26 cellular contexts compared by ENCODE assay signal in genomic region chr17:81470270-81470943, GRCh38. TPM values are rescaled to one million over a fixed set of nuclear protein-coding genes. Genes with fewer than 3 reads are reported as not detected.
DNase-seq lines count a peak whose midpoint lies in the region; ATAC-seq and TF ChIP-seq lines count a peak whose summit lies in the region.
"Had no signal": no experiment of that assay in that cellular context is flagged by ENCODE, and none has a peak within 500 bp of the region (broad histone marks: within the 10 kb centered on the region; RNA-seq: fewer than 3 reads in every experiment).

No MANE protein-coding gene starts in this region.

- TF ChIP-seq CTCF in nephron progenitor cell (IDR thresholded peaks at IDR 0.05): no peak

- intact Hi-C loops in Right ventricle myocardium superior (cut with DNase I): loop anchor here (5.0 kb wide), 1 partner anchor 33 kb away; no protein-coding TSS in a partner anchor

- peaks cover 45% of the 10 kb centered on the region for H3K4me1 Mint-ChIP-seq in nephron progenitor cell
- H3K4me1 Mint-ChIP-seq in T-cell: no peaks in the 10 kb centered on the region
- H3K4me1 Mint-ChIP-seq: activated B cell treated with CpG ODN at 0.5 μM for 24 hours; CD4-positive, alpha-beta memory T cell; central memory CD8-positive, alpha-beta T cell had no signal

- peaks cover 19% of the 10 kb centered on the region for H3K36me3 Mint-ChIP-seq in nephron progenitor cell (ENCODE audit: low read depth)
- no peaks in the 10 kb centered on the region for H3K36me3 Mint-ChIP-seq in T-cell
- H3K36me3 Mint-ChIP-seq: activated CD4-positive, alpha-beta memory T cell treated with anti-CD3 and anti-CD28 coated beads for 36 hours; CD4-positive, alpha-beta memory T cell had no signal

- H3K9ac ChIP-seq in SK-N-MC (ENCODE audit: insufficient read length): peak overlapping the region; percentile 61

- no peak overlapping the region for H3K4me3 ChIP-seq in SK-N-MC
- H3K4me3 ChIP-seq: esophagus muscularis mucosa, gastroesophageal sphincter, HAP-1, mucosa of descending colon, thoracic aorta had no signal

- CTCF ChIA-PET in T-cell (lab: Charles Lee): no interaction called here

- H3K36me3 ChIP-seq in SK-N-MC (ENCODE audit: insufficient read depth, low read length): no peaks in the 10 kb centered on the region
- H3K36me3 ChIP-seq: HAP-1, thoracic aorta had no signal

- ATAC-seq in Right ventricle myocardium superior (ENCODE audit: poor library complexity) (peak; percentile 48), T-cell (replicated peaks in 1 of 4) (no peak), GM21390 (IDR thresholded peaks at IDR 0.05; ENCODE audit: unreplicated experiment) (no peak)
- ATAC-seq: gastroesophageal sphincter, mucosa of descending colon had no signal

- no peaks in the 10 kb centered on the region for H3K9me3 ChIP-seq in SK-N-MC (ENCODE audit: low read depth, low read length)
- H3K9me3 ChIP-seq: esophagus muscularis mucosa, gastroesophageal sphincter, HAP-1, mucosa of descending colon, neutrophil, thoracic aorta had no signal

- H3K27ac Mint-ChIP-seq in nephron progenitor cell (peak overlapping the region; percentile 92), T-cell (no peak overlapping the region)
- H3K27ac Mint-ChIP-seq: activated B cell treated with CpG ODN at 0.5 μM for 24 hours; activated CD4-positive, alpha-beta memory T cell treated with anti-CD3 and anti-CD28 coated beads for 36 hours had no signal

- POLR2A ChIA-PET in T-cell (lab: Charles Lee): no interaction called here

- H3K9me3 Mint-ChIP-seq in nephron progenitor cell (no peaks in the 10 kb centered on the region), T-cell (no peaks in the 10 kb centered on the region)
- H3K9me3 Mint-ChIP-seq: activated B cell treated with CpG ODN at 0.5 μM for 24 hours; activated CD4-positive, alpha-beta memory T cell treated with anti-CD3 and anti-CD28 coated beads for 36 hours; CD4-positive, alpha-beta memory T cell; central memory CD8-positive, alpha-beta T cell had no signal

- peak overlapping the region; percentile 99 for H3K27ac ChIP-seq in SK-N-MC
- H3K27ac ChIP-seq: thoracic aorta had no signal

- H3K27me3 Mint-ChIP-seq in nephron progenitor cell (ENCODE audit: low read depth, poor library complexity): no peaks in the 10 kb centered on the region
- H3K27me3 Mint-ChIP-seq in T-cell: no peaks in the 10 kb centered on the region
- H3K27me3 Mint-ChIP-seq: activated B cell treated with CpG ODN at 0.5 μM for 24 hours; activated CD4-positive, alpha-beta memory T cell treated with anti-CD3 and anti-CD28 coated beads for 36 hours; CD4-positive, alpha-beta memory T cell; central memory CD8-positive, alpha-beta T cell had no signal

- no peak overlapping the region for H3K4me3 Mint-ChIP-seq in nephron progenitor cell
- no peak overlapping the region for H3K4me3 Mint-ChIP-seq in T-cell
- H3K4me3 Mint-ChIP-seq: activated B cell treated with CpG ODN at 0.5 μM for 24 hours; activated CD4-positive, alpha-beta memory T cell treated with anti-CD3 and anti-CD28 coated beads for 36 hours; CD4-positive, alpha-beta memory T cell; central memory CD8-positive, alpha-beta T cell had no signal

- DNase-seq in Ammon's horn (ENCODE audit: low spot score) (peak; percentile 38), SK-N-MC (ENCODE audit: low read depth, low spot score) (no peak), Right ventricle myocardium superior (no peak), nephron progenitor cell (no peak), AG08395 (ENCODE audit: low spot score) (no peak), T-cell (no peak), SW 1271 (lab: John Stamatoyannopoulos, UW) (no peak)
- DNase-seq: activated B cell treated with CpG ODN at 0.5 μM for 24 hours; activated CD4-positive, alpha-beta memory T cell treated with anti-CD3 and anti-CD28 coated beads for 36 hours; activated effector memory CD4-positive, alpha-beta T cell treated with anti-CD3 and anti-CD28 coated beads, Interleukin-2, amount 50 U/mL, for 16 hours; amniotic stem cell; DMS79; effector CD8-positive, alpha-beta T cell; Kasumi-1; mucosa of descending colon; NCI-H1092; stimulated activated CD4-positive, alpha-beta T cell treated with anti-CD3 and anti-CD28 coated beads, Interleukin-12 subunit alpha, Interleukin-12 subunit beta, amount 100 ng/mL, for 4 hours; T1000 had no signal

RNA-seq across cellular contexts. Expression of gene ACTG1, which starts 42.2 kb away (rescaled TPM):
- total RNA-seq in Right ventricle myocardium superior: 369 TPM
- 1,000 to 10,000 TPM; 1,183 to 1,383 (median 1,262) TPM for total RNA-seq in T-cell

RNA-seq across cellular contexts. Expression of gene FSCN2, which starts 57.8 kb away (rescaled TPM):
- 0.19 TPM for total RNA-seq in Right ventricle myocardium superior
- 1 to 10 TPM in 3 of 5 donors, under 1 TPM in 2; 0.91 to 4.2 (median 1.2) TPM for total RNA-seq in T-cell
